Comparison of ENCODE assay signal across 9 cellular contexts in the genomic region with DNA sequence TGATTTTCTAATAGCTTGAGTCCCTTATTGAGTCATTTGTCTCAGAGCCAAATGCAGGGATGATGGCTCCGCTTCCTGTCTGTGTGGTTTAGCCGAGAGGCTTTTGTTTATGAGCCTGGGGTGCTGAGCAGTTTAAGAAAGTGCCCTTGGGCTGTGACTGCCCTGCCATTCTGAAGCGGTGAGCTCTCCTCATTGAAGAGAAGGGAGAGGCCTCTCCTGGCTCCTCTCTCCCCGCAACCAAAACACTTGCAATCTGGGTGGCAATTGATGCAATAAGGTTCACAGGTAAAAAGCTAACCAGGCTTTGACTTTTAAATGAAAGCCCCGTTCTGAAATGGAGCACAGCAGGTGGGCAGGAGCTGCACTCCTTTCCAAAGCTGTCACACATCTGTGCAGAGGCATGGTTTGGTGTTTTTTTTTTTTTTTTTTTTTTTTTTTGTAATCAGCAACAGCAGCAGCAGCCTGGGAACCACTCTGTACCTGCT.
DNase-seq lines count a peak whose midpoint lies in the region; ATAC-seq, FAIRE-seq and TF ChIP-seq lines count a peak whose summit lies in the region.
"Had no signal": no experiment of that assay in that cellular context is flagged by ENCODE, and none has a peak within 500 bp of the region (broad histone marks: within the 10 kb centered on the region; RNA-seq: fewer than 3 reads in every experiment).

No MANE protein-coding gene starts in this region.

- H3K36me3 Mint-ChIP-seq in activated CD8-positive, alpha-beta T cell treated with anti-CD3 and anti-CD28 coated beads, Interleukin-2, amount 10 ng/mL, durations not matched to agents 7 days and 5 days (ENCODE audit: low read depth): no peaks in the 10 kb centered on the region

- H3K4me3 Mint-ChIP-seq in activated CD8-positive, alpha-beta T cell treated with anti-CD3 and anti-CD28 coated beads, Interleukin-2, amount 10 ng/mL, durations not matched to agents 7 days and 5 days: no peak overlapping the region

- H3K27ac Mint-ChIP-seq in activated CD8-positive, alpha-beta T cell treated with anti-CD3 and anti-CD28 coated beads, Interleukin-2, amount 10 ng/mL, durations not matched to agents 7 days and 5 days: no peak overlapping the region

- no peaks in the 10 kb centered on the region for H4K20me1 ChIP-seq in keratinocyte (ENCODE audit: control insufficient read depth, extremely low read depth, insufficient read depth, low read length)

- H3K27ac ChIP-seq in keratinocyte (ENCODE audit: control insufficient read depth, insufficient read depth, low read length): no peak overlapping the region
- H3K27ac ChIP-seq: thoracic aorta had no signal

- intact Hi-C loops in left cardiac atrium (cut with DNase I): no loop called here

- H3K9me3 ChIP-seq in keratinocyte (ENCODE audit: control insufficient read depth, low read depth, low read length): no peaks in the 10 kb centered on the region
- H3K9me3 ChIP-seq: thoracic aorta had no signal

- H3K9ac ChIP-seq in keratinocyte (ENCODE audit: control insufficient read depth, extremely low read depth, insufficient read depth, low read length): no peak overlapping the region

- no peaks in the 10 kb centered on the region for H3K36me3 ChIP-seq in keratinocyte (ENCODE audit: control insufficient read depth in 2 of 2, extremely low read depth in 1 of 2, insufficient read depth in 2 of 2, low read length in 2 of 2)
- H3K36me3 ChIP-seq: thoracic aorta had no signal

- no peaks in the 10 kb centered on the region for H3K9me3 Mint-ChIP-seq in activated CD8-positive, alpha-beta T cell treated with anti-CD3 and anti-CD28 coated beads, Interleukin-2, amount 10 ng/mL, durations not matched to agents 7 days and 5 days (ENCODE audit: insufficient read depth)

- no peaks in the 10 kb centered on the region for H3K27me3 Mint-ChIP-seq in activated CD8-positive, alpha-beta T cell treated with anti-CD3 and anti-CD28 coated beads, Interleukin-2, amount 10 ng/mL, durations not matched to agents 7 days and 5 days (ENCODE audit: low read depth)

- FAIRE-seq in HTR-8/SVneo (lab: Jason Lieb, UNC) (no peak), keratinocyte (lab: Jason Lieb, UNC) (no peak)

- no peaks in the 10 kb centered on the region for H3K27me3 ChIP-seq in keratinocyte (ENCODE audit: control insufficient read depth, extremely low read depth, insufficient read depth, low read length)

- POLR2A ChIA-PET in activated CD8-positive, alpha-beta T cell treated with anti-CD3 and anti-CD28 coated beads, Interleukin-2, amount 10 ng/mL, durations not matched to agents 7 days and 5 days (lab: Charles Lee): interaction anchor here (0.7 kb wide), 1 partner anchor 627 kb away, joined by 4 read pairs; no protein-coding TSS in a partner anchor

- dilution Hi-C loops in keratinocyte (cut with MboI; ENCODE audit: extremely low pct_ligation_motif_present, low sequenced_read_pairs): no loop called here

- peaks cover 9% of the 10 kb centered on the region for H3K4me1 Mint-ChIP-seq in activated CD8-positive, alpha-beta T cell treated with anti-CD3 and anti-CD28 coated beads, Interleukin-2, amount 10 ng/mL, durations not matched to agents 7 days and 5 days (ENCODE audit: low read depth)

- DNase-seq in DMS79 treated with DMSO at 0.1 percent for 48 hours (lab: John Stamatoyannopoulos, UW) (peak; percentile 96), HTR-8/SVneo (ENCODE audit: insufficient read length, low spot score) (peak; percentile 56), keratinocyte (ENCODE audit: low read depth, low spot score) (peak; percentile 36), SKM-1 treated with dmso at 0.1 percent for 144 hours (lab: John Stamatoyannopoulos, UW; ENCODE audit: unreplicated experiment) (no peak), left cardiac atrium (no peak)
- DNase-seq in activated CD8-positive, alpha-beta T cell treated with anti-CD3 and anti-CD28 coated beads, Interleukin-2, amount 10 ng/mL, durations not matched to agents 7 days and 5 days: peak; percentile 51

- H2AFZ ChIP-seq in keratinocyte (ENCODE audit: control insufficient read depth, low read length): no peak overlapping the region

- CTCF ChIA-PET in activated CD8-positive, alpha-beta T cell treated with anti-CD3 and anti-CD28 coated beads, Interleukin-2, amount 10 ng/mL, durations not matched to agents 7 days and 5 days (lab: Charles Lee): interaction anchor here (1.1 to 1.6 kb wide), 3 partner anchors 8 to 307 kb away, joined by 3 to 4 read pairs (median 3); no protein-coding TSS in a partner anchor

- peaks cover 30% of the 10 kb centered on the region for H3K4me1 ChIP-seq in keratinocyte (ENCODE audit: control insufficient read depth, extremely low read depth, insufficient read depth, low read length)

- H3K4me3 ChIP-seq in keratinocyte (ENCODE audit: control insufficient read depth in 2 of 3, extremely low read depth in 1 of 3, insufficient read depth in 2 of 3, low read depth in 1 of 3, low read length in 3 of 3): no peak overlapping the region
- H3K4me3 ChIP-seq: thoracic aorta had no signal

- H3K4me2 ChIP-seq in keratinocyte (ENCODE audit: control insufficient read depth, extremely low read depth, insufficient read depth, low read depth, low read length): peak overlapping the region; percentile 50

- no peak for TF ChIP-seq CTCF in keratinocyte (optimal IDR thresholded peaks at IDR 0.05 in 1 of 3, IDR thresholded peaks at IDR 0.05 in 1 of 3, conservative IDR thresholded peaks at IDR 0.05 in 1 of 3; ENCODE audit: extremely low read depth in 1 of 3, insufficient read depth in 2 of 3, low read length in 3 of 3)

- peak; percentile 70 for ATAC-seq in activated CD8-positive, alpha-beta T cell treated with anti-CD3 and anti-CD28 coated beads, Interleukin-2, amount 10 ng/mL, durations not matched to agents 7 days and 5 days
- no peak for ATAC-seq in HG03460 (IDR thresholded peaks at IDR 0.05; ENCODE audit: unreplicated experiment)
- ATAC-seq in GM18517 (IDR thresholded peaks at IDR 0.05; ENCODE audit: unreplicated experiment): no peak
- ATAC-seq in left cardiac atrium: no peak

- H3K79me2 ChIP-seq in keratinocyte (ENCODE audit: control insufficient read depth, insufficient read depth, low read length): no peaks in the 10 kb centered on the region

- H3K9me1 ChIP-seq in keratinocyte (ENCODE audit: control insufficient read depth, extremely low read depth, insufficient read depth, low read length): no peaks in the 10 kb centered on the region

Comparison
In these comparisons a context has a peak if more than half of its experiments do, and no peak if none do; other contexts are left out.
1. DNase-seq: peak in DMS79 treated with DMSO at 0.1 percent for 48 hours (single experiment), HTR-8/SVneo (single experiment), activated CD8-positive, alpha-beta T cell treated with anti-CD3 and anti-CD28 coated beads, Interleukin-2, amount 10 ng/mL, durations not matched to agents 7 days and 5 days (single experiment) and keratinocyte (single experiment); none in SKM-1 treated with dmso at 0.1 percent for 144 hours (single experiment) and left cardiac atrium (single experiment).